ENCODE assay signal across 8 cellular contexts in genomic region chr1:247110627-247111258, GRCh38. TPM values are rescaled to one million over a fixed set of nuclear protein-coding genes. Genes with fewer than 3 reads are reported as not detected.
A peak's percentile ranks its signal among the peaks of the same experiment; 100 is the strongest.
DNase-seq lines count a peak whose midpoint lies in the region; TF ChIP-seq lines count a peak whose summit lies in the region.

No MANE protein-coding gene starts in this region.

- H3K27ac ChIP-seq in HUES6 (ENCODE audit: low read depth, low read length) (no peak overlapping the region), spleen (peak overlapping the region; percentile 22 to 91 (median 86))

- no peak for TF ChIP-seq POLR2A in spleen (IDR thresholded peaks at IDR 0.05)

- in situ Hi-C loops in G401 (cut with HindIII; ENCODE audit: low sequenced_read_pairs): no loop called here

- peaks cover 9% of the 10 kb centered on the region for H3K4me1 ChIP-seq in HUES6 (ENCODE audit: control insufficient read depth, insufficient read depth, low read length)
- peaks cover 10 to 29% (median 23%) of the 10 kb centered on the region in 6 donors for H3K4me1 ChIP-seq in spleen

- H3K27me3 ChIP-seq in HUES6 (ENCODE audit: control insufficient read depth, insufficient read depth, low read length) (peaks cover 54% of the 10 kb centered on the region), spleen (replicated peaks in 1 of 7) (peaks cover 0 to 44% (median 16%) of the 10 kb centered on the region in 7 donors)

- H3K4me3 ChIP-seq in HUES6 (ENCODE audit: low read depth, low read length): peak overlapping the region; percentile 95
- peak overlapping the region; percentile 77 for H3K4me3 ChIP-seq in iPS-18c (ENCODE audit: insufficient read depth, low read depth, low read length)
- H3K4me3 ChIP-seq in spleen: peak overlapping the region; percentile 33 to 76 (median 56)

- intact Hi-C loops in spleen (cut with DNase I; ENCODE audit: low total_unique reads): no loop called here

- H3K36me3 ChIP-seq in HUES6 (ENCODE audit: control insufficient read depth, insufficient read depth, low read length): no peaks in the 10 kb centered on the region
- no peaks in the 10 kb centered on the region for H3K36me3 ChIP-seq in spleen

- TF ChIP-seq CTCF in spleen (IDR thresholded peaks at IDR 0.05 in 8 of 11, conservative IDR thresholded peaks at IDR 0.05 in 3 of 11): no peak

- 14 to 26% (median 18%) methylated on average over 28 to 30 of the region's 30 CpGs for WGBS in spleen, 5 donors

- peak overlapping the region; percentile 72 for H3K9ac ChIP-seq in HUES6 (ENCODE audit: low read length)

- H3K9me3 ChIP-seq in HUES6 (ENCODE audit: control insufficient read depth, insufficient read depth, low read depth, low read length) (no peaks in the 10 kb centered on the region), iPS-18c (ENCODE audit: control insufficient read depth, insufficient read depth, low read length) (peaks cover 2% of the 10 kb centered on the region), spleen (no peaks in the 10 kb centered on the region)

- DNase-seq in activated naive CD4-positive, alpha-beta T cell treated with anti-CD3 and anti-CD28 coated beads, Interleukin-2, amount 50 U/mL, for 16 hours: peak; percentile 47
- DNase-seq in spleen (peak; percentile 77), NCI-H2029 (lab: John Stamatoyannopoulos, UW) (no peak), DMS153 (lab: John Stamatoyannopoulos, UW) (no peak), Ammon's horn (ENCODE audit: low spot score) (no peak), G401 (ENCODE audit: low spot score) (no peak)

RNA-seq across cellular contexts. Expression of gene ZNF669, which starts 6.6 kb away (rescaled TPM):
- 10 to 100 TPM in 4 of 7 donors, 1 to 10 TPM in 3; 6.9 to 11.4 (median 10.2) TPM for total RNA-seq in spleen
- polyA plus RNA-seq in spleen: 1 to 10 TPM; 3.1 to 5.3 (median 4.5) TPM
- 7.5 and 14.3 TPM in 2 replicates for total RNA-seq in G401 (2014; rRNA removed; shearing (Covaris generic))

RNA-seq across cellular contexts. Expression of gene ZNF670, which starts 32.1 kb away (rescaled TPM):
- 1 to 10 TPM; 2.3 to 5.6 (median 3.8) TPM for total RNA-seq in spleen
- 1 to 10 TPM; 1.4 to 2.3 (median 2.1) TPM for polyA plus RNA-seq in spleen
- total RNA-seq in G401 (2014; rRNA removed; shearing (Covaris generic)): 11.1 and 11.4 TPM in 2 replicates

Comparison
In these comparisons a context has a peak if more than half of its experiments do, and no peak if none do; other contexts are left out.
1. DNase-seq: peak in activated naive CD4-positive, alpha-beta T cell treated with anti-CD3 and anti-CD28 coated beads, Interleukin-2, amount 50 U/mL, for 16 hours (single experiment) and spleen (single experiment); none in NCI-H2029 (single experiment), DMS153 (single experiment), Ammon's horn (single experiment) and G401 (single experiment).
2. Peak in every context shown above with its lines, with median percentiles within 50 percentile points of each other: H3K4me3 ChIP-seq.